ENCODE assay signal across 11 cellular contexts in genomic region chrX:6226053-6226645, GRCh38. TPM values are rescaled to one million over a fixed set of nuclear protein-coding genes. Genes with fewer than 3 reads are reported as not detected.
DNase-seq lines count a peak whose midpoint lies in the region; ATAC-seq and TF ChIP-seq lines count a peak whose summit lies in the region.
"Had no signal": no experiment of that assay in that cellular context is flagged by ENCODE, and none has a peak within 500 bp of the region (broad histone marks: within the 10 kb centered on the region; RNA-seq: fewer than 3 reads in every experiment).

No MANE protein-coding gene starts in this region.

- DNase-seq in Ammon's horn (ENCODE audit: low spot score) (peak; percentile 35), NCI-H128 (lab: John Stamatoyannopoulos, UW; ENCODE audit: unreplicated experiment) (peak; percentile 13)
- no peak for DNase-seq in stimulated activated CD4-positive, alpha-beta T cell treated with anti-CD3 and anti-CD28 coated beads, Interleukin-4, amount 100 ng/mL, for 24 hours
- DNase-seq: effector memory CD8-positive, alpha-beta T cell; EL; T-helper 2 cell had no signal

- H3K9ac ChIP-seq in neural cell (ENCODE audit: low read length) = peak overlapping the region; percentile 81

- H3F3A ChIP-seq in neural cell (ENCODE audit: insufficient read depth, low read length, poor library complexity, severe bottlenecking) = no peaks in the 10 kb centered on the region

- no peaks in the 10 kb centered on the region for H3K27me3 ChIP-seq in neural cell (ENCODE audit: insufficient read depth, low read depth, low read length)

- peak; percentile 39 for TF ChIP-seq CTCF in neural cell (IDR thresholded peaks at IDR 0.05; ENCODE audit: poor library complexity, severe bottlenecking)

- TF ChIP-seq RAD21 in neural cell (conservative IDR thresholded peaks at IDR 0.05) = no peak

- no peaks in the 10 kb centered on the region for H3K36me3 ChIP-seq in neural cell (ENCODE audit: insufficient read depth, low read length)

- H3K4me3 ChIP-seq in neural cell (ENCODE audit: low read length) = peak overlapping the region; percentile 83

- H3K79me2 ChIP-seq in neural cell (replicated peaks; ENCODE audit: insufficient read depth, low read length) = peaks cover 19% of the 10 kb centered on the region

- peak; percentile 42 for ATAC-seq in esophagus mucosa
- ATAC-seq in GM18505 (IDR thresholded peaks at IDR 0.05; ENCODE audit: unreplicated experiment) = no peak
- ATAC-seq in GM19395 (IDR thresholded peaks at IDR 0.05; ENCODE audit: unreplicated experiment) = no peak
- ATAC-seq in HG02852 (IDR thresholded peaks at IDR 0.05; ENCODE audit: unreplicated experiment) = no peak
- ATAC-seq: effector memory CD8-positive, alpha-beta T cell had no signal

- H3K4me2 ChIP-seq in neural cell (ENCODE audit: low read length) = no peak overlapping the region

- TF ChIP-seq EP300 in neural cell (conservative IDR thresholded peaks at IDR 0.05; ENCODE audit: poor library complexity, severe bottlenecking) = peak; percentile 10

- TF ChIP-seq POLR2A in GM18505 (IDR thresholded peaks at IDR 0.05; ENCODE audit: borderline replicate concordance, extremely low read depth, insufficient read depth, insufficient read length) = no peak

- peak overlapping the region; percentile 86 for H3K27ac ChIP-seq in neural cell (ENCODE audit: low read length)

- no peaks in the 10 kb centered on the region for H3K9me2 ChIP-seq in neural cell (ENCODE audit: insufficient read depth, low read length)

- H2AFZ ChIP-seq in neural cell (ENCODE audit: low read depth, low read length) = peak overlapping the region; percentile 40

- no peaks in the 10 kb centered on the region for H4K20me1 ChIP-seq in neural cell (ENCODE audit: insufficient read depth)

- H3K9me3 ChIP-seq in neural cell (ENCODE audit: low read length) = no peaks in the 10 kb centered on the region

TF ChIP-seq in neural cell, 6 proteins besides CTCF, POLR2A, EP300 and RAD21:
- no peak for TF ChIP-seq EZH2 (IDR thresholded peaks at IDR 0.05; ENCODE audit: borderline replicate concordance, insufficient read depth, low read length, poor library complexity, severe bottlenecking)
- peak; percentile 43 for TF ChIP-seq SMC3 (conservative IDR thresholded peaks at IDR 0.05; ENCODE audit: poor library complexity)

RNA-seq across cellular contexts. Expression of gene NLGN4X, which starts 2.5 kb away (rescaled TPM):
- 1.00 TPM for total RNA-seq in esophagus mucosa
- 16.4 and 18.0 TPM in 2 replicates for polyA plus RNA-seq in neural cell
- 72.6 and 95.0 TPM in 2 replicates for polyA minus RNA-seq in neural cell
